In the genomic region with DNA sequence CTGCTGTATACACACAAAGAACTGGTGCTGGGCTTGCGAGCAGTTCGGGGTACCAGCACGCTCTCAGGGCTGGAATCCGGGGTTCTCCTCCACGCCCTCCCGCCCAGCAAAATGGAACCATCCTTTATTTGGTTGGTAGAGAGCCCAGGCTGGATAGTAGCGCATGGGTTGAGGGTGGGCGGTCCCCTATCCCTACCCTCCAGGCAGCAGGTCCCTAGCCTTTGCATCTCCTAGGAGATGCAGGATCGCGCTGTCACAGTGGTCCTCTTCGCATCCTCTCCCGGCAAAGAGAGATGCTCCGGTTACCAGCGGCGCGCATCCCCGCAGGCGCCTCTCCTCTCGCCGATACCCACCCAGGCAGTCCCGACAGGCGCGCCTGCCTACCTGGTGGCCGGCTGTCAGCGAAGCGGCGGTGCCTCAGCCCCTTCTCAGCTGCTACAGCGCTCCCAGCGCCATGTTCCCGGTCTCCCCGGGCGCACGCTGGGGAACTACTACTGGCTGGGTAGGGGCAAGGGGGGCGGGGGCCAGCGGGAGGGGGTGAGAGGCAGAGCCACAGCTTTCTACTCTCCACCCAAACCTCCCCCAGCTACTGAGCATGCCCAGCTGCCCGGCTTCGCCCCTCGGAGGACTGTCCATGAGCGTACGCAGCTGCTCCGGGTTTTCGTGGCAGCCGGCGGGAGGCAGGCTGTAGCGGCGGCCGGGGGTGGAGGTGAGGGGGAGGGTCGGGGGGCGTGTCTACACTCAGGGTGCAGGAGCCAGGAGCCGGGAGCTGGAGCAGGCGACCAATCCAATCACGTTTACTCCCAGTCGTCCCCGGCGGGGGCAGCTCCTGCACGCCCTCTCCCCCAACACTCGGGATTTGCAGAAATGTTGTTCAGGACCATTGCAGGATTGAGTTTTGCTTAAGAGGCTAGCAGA, we compare ENCODE assay signal across 9 cellular contexts. TPM values are rescaled to one million over a fixed set of nuclear protein-coding genes. Genes with fewer than 3 reads are reported as not detected.
DNase-seq lines count a peak whose midpoint lies in the region; ATAC-seq and TF ChIP-seq lines count a peak whose summit lies in the region.
"Had no signal": no experiment of that assay in that cellular context is flagged by ENCODE, and none has a peak within 500 bp of the region (broad histone marks: within the 10 kb centered on the region; RNA-seq: fewer than 3 reads in every experiment).

Gene PAK5 (minus strand): TSS at position 699 of the 918 bp plus-strand sequence. CDS start 194,748 bp downstream, outside the sequence.

- no peaks in the 10 kb centered on the region for H3K27me3 Mint-ChIP-seq in endothelial cell (ENCODE audit: unreplicated experiment)
- H3K27me3 Mint-ChIP-seq in CD4-positive, alpha-beta T cell, result peaks cover 54% of the 10 kb centered on the region

- H3K9me3 Mint-ChIP-seq in endothelial cell (ENCODE audit: unreplicated experiment), result no peaks in the 10 kb centered on the region
- peaks cover 4% of the 10 kb centered on the region for H3K9me3 Mint-ChIP-seq in CD4-positive, alpha-beta T cell

- POLR2A ChIA-PET in CD4-positive, alpha-beta T cell (lab: Charles Lee), result no interaction called here

- peaks cover 5% of the 10 kb centered on the region for H3K4me1 Mint-ChIP-seq in endothelial cell (ENCODE audit: unreplicated experiment)
- H3K4me1 Mint-ChIP-seq in CD4-positive, alpha-beta T cell (ENCODE audit: low read depth), result no peaks in the 10 kb centered on the region

- no peak for ATAC-seq in CD4-positive, alpha-beta T cell (ENCODE audit: poor library complexity)
- ATAC-seq in GM19023 (IDR thresholded peaks at IDR 0.05; ENCODE audit: unreplicated experiment), result no peak

- H3K27ac Mint-ChIP-seq in endothelial cell (ENCODE audit: unreplicated experiment), result peak within 1 kb of the TSS; percentile 48
- H3K27ac Mint-ChIP-seq in CD4-positive, alpha-beta T cell, result no peak within 1 kb of the TSS

- TF ChIP-seq CTCF in HFF-Myc (IDR thresholded peaks at IDR 0.05; ENCODE audit: low read depth, low read length, missing control alignments) (no peak), endothelial cell (IDR thresholded peaks at IDR 0.05; ENCODE audit: unreplicated experiment) (no peak)
- TF ChIP-seq CTCF in CD4-positive, alpha-beta T cell (IDR thresholded peaks at IDR 0.05), result no peak

- peak within 1 kb of the TSS; percentile 63 for H3K4me3 Mint-ChIP-seq in endothelial cell (ENCODE audit: unreplicated experiment)
- no peak within 1 kb of the TSS for H3K4me3 Mint-ChIP-seq in CD4-positive, alpha-beta T cell

- CTCF ChIA-PET in CD4-positive, alpha-beta T cell (lab: Charles Lee), result no interaction called here

- peaks cover 15% of the 10 kb centered on the region for H3K27me3 ChIP-seq in CD4-positive, alpha-beta T cell (ENCODE audit: control insufficient read depth, insufficient read depth, low read length)

- DNase-seq in HFF-Myc (ENCODE audit: extremely low read depth, low read depth) (no peak), NCI-H524 treated with DMSO at 0.1 percent for 48 hours (lab: John Stamatoyannopoulos, UW) (peak; percentile 95), endothelial cell (ENCODE audit: low spot score) (peak; percentile 82), middle frontal gyrus (ENCODE audit: extremely low spot score, low spot score) (peak; percentile 74)
- no peak for DNase-seq in activated effector memory CD4-positive, alpha-beta T cell treated with anti-CD3 and anti-CD28 coated beads, Interleukin-2, amount 50 U/mL, for 16 hours
- no peak for DNase-seq in CD4-positive, alpha-beta T cell
- no peak for DNase-seq in stimulated activated CD4-positive, alpha-beta T cell treated with anti-CD3 and anti-CD28 coated beads, Interleukin-4, amount 100 ng/mL, for 1 hour

- intact Hi-C loops in CD4-positive, alpha-beta T cell (cut with DNase I, micrococcal nuclease), result no loop called here

- no peak within 1 kb of the TSS for H3K27ac ChIP-seq in CD4-positive, alpha-beta T cell (ENCODE audit: low read depth, low read length)

- H3K9me3 ChIP-seq in CD4-positive, alpha-beta T cell (ENCODE audit: control insufficient read depth, low read length), result no peaks in the 10 kb centered on the region

- peak within 1 kb of the TSS; percentile 14; the same call in 1 of the 2 replicates for H3K4me3 ChIP-seq in HFF-Myc (replicated peaks; ENCODE audit: low read depth, low read length)

- H3K36me3 Mint-ChIP-seq in endothelial cell (ENCODE audit: low read depth, unreplicated experiment), result no peaks in the 10 kb centered on the region
- no peaks in the 10 kb centered on the region for H3K36me3 Mint-ChIP-seq in CD4-positive, alpha-beta T cell (ENCODE audit: low read depth)

RNA-seq across cellular contexts. Expression of gene PAK5, which starts in this region (rescaled TPM):
- total RNA-seq in endothelial cell (ENCODE audit: unreplicated experiment), result 0.10 TPM
- total RNA-seq in CD4-positive, alpha-beta T cell, result not detected
- total RNA-seq: mononuclear cell had no signal

Comparison
In these comparisons a context has a peak if more than half of its experiments do, and no peak if none do; other contexts are left out.
1. Peak in DNase-seq in endothelial cell; RNA of the gene not detected or under 1 TPM.
2. DNase-seq: peak in NCI-H524 treated with DMSO at 0.1 percent for 48 hours (single experiment) and middle frontal gyrus (single experiment); none in HFF-Myc (single experiment), activated effector memory CD4-positive, alpha-beta T cell treated with anti-CD3 and anti-CD28 coated beads, Interleukin-2, amount 50 U/mL, for 16 hours (single experiment), CD4-positive, alpha-beta T cell (0 of 10) and stimulated activated CD4-positive, alpha-beta T cell treated with anti-CD3 and anti-CD28 coated beads, Interleukin-4, amount 100 ng/mL, for 1 hour (single experiment).